8 cellular contexts compared by ENCODE assay signal in genomic region chrX:2928583-2929434, GRCh38. TPM values are rescaled to one million over a fixed set of nuclear protein-coding genes. Genes with fewer than 3 reads are reported as not detected.
DNase-seq lines count a peak whose midpoint lies in the region; ATAC-seq and TF ChIP-seq lines count a peak whose summit lies in the region.

TSS of gene ARSD (minus strand) at chrX:2929339. CDS start at chrX:2929275, 64 bp downstream.

- peaks cover 0 to 2% of the 10 kb centered on the region in 2 donors for H3K9me3 ChIP-seq in left lung

- H3K4me3 ChIP-seq in left lung: peak within 1 kb of the TSS; percentile 50 to 61

- DNase-seq in DMS114 treated with DMSO at 0.1 percent for 48 hours (lab: John Stamatoyannopoulos, UW; ENCODE audit: unreplicated experiment) (peak; percentile 70), dermis blood vessel endothelial cell (peak; percentile 89), left lung (peak; percentile 96 to 97), KG1 (lab: John Stamatoyannopoulos, UW) (no peak)
- peak; percentile 85 for DNase-seq in activated CD4-positive, alpha-beta T cell treated with anti-CD3 and anti-CD28 coated beads, Interleukin-2, amount 10 ng/mL, durations not matched to agents 24 days and 14 days
- peak; percentile 15 for DNase-seq in stimulated activated CD4-positive, alpha-beta T cell treated with anti-CD3 and anti-CD28 coated beads, Interleukin-4, amount 100 ng/mL, for 24 hours

- peak within 1 kb of the TSS; percentile 73 to 92 (median 90) for H3K4me3 Mint-ChIP-seq in IgD-negative memory B cell
- peak within 1 kb of the TSS; percentile 82 for H3K4me3 Mint-ChIP-seq in activated CD4-positive, alpha-beta T cell treated with anti-CD3 and anti-CD28 coated beads, Interleukin-2, amount 10 ng/mL, durations not matched to agents 24 days and 14 days

- H3K4me1 Mint-ChIP-seq in IgD-negative memory B cell: peaks cover 0 to 4% (median 0%) of the 10 kb centered on the region in 3 donors
- H3K4me1 Mint-ChIP-seq in activated CD4-positive, alpha-beta T cell treated with anti-CD3 and anti-CD28 coated beads, Interleukin-2, amount 10 ng/mL, durations not matched to agents 24 days and 14 days: peaks cover 2% of the 10 kb centered on the region

- no peaks in the 10 kb centered on the region for H3K27me3 ChIP-seq in left lung

- no peak for TF ChIP-seq CTCF in left lung (IDR thresholded peaks at IDR 0.05)

- intact Hi-C loops in activated CD4-positive, alpha-beta T cell treated with anti-CD3 and anti-CD28 coated beads, Interleukin-2, amount 10 ng/mL, durations not matched to agents 24 days and 14 days (cut with micrococcal nuclease): no loop called here
- intact Hi-C loops in left lung (cut with DNase I): no loop called here

- no peaks in the 10 kb centered on the region for H3K36me3 ChIP-seq in left lung

- peak within 1 kb of the TSS; percentile 95 to 99 for H3K27ac ChIP-seq in left lung

- peaks cover 0 to 5% (median 1%) of the 10 kb centered on the region in 3 donors for H3K9me3 Mint-ChIP-seq in IgD-negative memory B cell
- peaks cover 4% of the 10 kb centered on the region for H3K9me3 Mint-ChIP-seq in activated CD4-positive, alpha-beta T cell treated with anti-CD3 and anti-CD28 coated beads, Interleukin-2, amount 10 ng/mL, durations not matched to agents 24 days and 14 days

- peak; percentile 84 for ATAC-seq in GM21529 (IDR thresholded peaks at IDR 0.05; ENCODE audit: unreplicated experiment)
- peak; percentile 96 for ATAC-seq in left lung

- peaks cover 5% of the 10 kb centered on the region for H3K27me3 Mint-ChIP-seq in IgD-negative memory B cell
- peaks cover 4% of the 10 kb centered on the region for H3K27me3 Mint-ChIP-seq in activated CD4-positive, alpha-beta T cell treated with anti-CD3 and anti-CD28 coated beads, Interleukin-2, amount 10 ng/mL, durations not matched to agents 24 days and 14 days

- peak within 1 kb of the TSS in 2 of 3 donors; percentile 46 to 65 for H3K27ac Mint-ChIP-seq in IgD-negative memory B cell
- no peak within 1 kb of the TSS for H3K27ac Mint-ChIP-seq in activated CD4-positive, alpha-beta T cell treated with anti-CD3 and anti-CD28 coated beads, Interleukin-2, amount 10 ng/mL, durations not matched to agents 24 days and 14 days

- H3K4me1 ChIP-seq in left lung: no peaks in the 10 kb centered on the region

- H3K36me3 Mint-ChIP-seq in IgD-negative memory B cell: peaks cover 1% of the 10 kb centered on the region
- no peaks in the 10 kb centered on the region for H3K36me3 Mint-ChIP-seq in activated CD4-positive, alpha-beta T cell treated with anti-CD3 and anti-CD28 coated beads, Interleukin-2, amount 10 ng/mL, durations not matched to agents 24 days and 14 days (ENCODE audit: low read depth)

RNA-seq across cellular contexts. Expression of gene ARSD, which starts in this region (rescaled TPM):
- 5.4 TPM for polyA plus RNA-seq in IgD-negative memory B cell
- 1.2 and 1.8 TPM in 2 replicates for total RNA-seq in activated CD4-positive, alpha-beta T cell treated with anti-CD3 and anti-CD28 coated beads, Interleukin-2, amount 10 ng/mL, durations not matched to agents 24 days and 14 days
- total RNA-seq in dermis blood vessel endothelial cell (32.2 and 39.8 TPM in 2 replicates), left lung (10 to 100 TPM; 22.7 to 58.9 TPM)
